24 cellular contexts compared by ENCODE assay signal in genomic region chr10:126840736-126841135, GRCh38.
"Had no signal": no experiment of that assay in that cellular context is flagged by ENCODE, and none has a peak within 500 bp of the region (broad histone marks: within the 10 kb centered on the region; RNA-seq: fewer than 3 reads in every experiment).

No MANE protein-coding gene starts in this region.

- H3K36me3 ChIP-seq: breast epithelium, MG63 had no signal

- H3K4me3 ChIP-seq: breast epithelium, MG63, SK-N-MC had no signal

- H3K9me3 Mint-ChIP-seq: activated naive CD8-positive, alpha-beta T cell treated with anti-CD3 and anti-CD28 coated beads, Interleukin-2, amount 10 ng/mL, durations not matched to agents 7 days and 5 days had no signal

- H3K27me3 Mint-ChIP-seq: activated CD4-positive, alpha-beta memory T cell treated with anti-CD3 and anti-CD28 coated beads, Interleukin-2, amount 10 ng/mL, durations not matched to agents 7 days and 5 days; activated CD4-positive, alpha-beta T cell treated with anti-CD3 and anti-CD28 coated beads for 36 hours; activated naive CD8-positive, alpha-beta T cell treated with anti-CD3 and anti-CD28 coated beads, Interleukin-2, amount 10 ng/mL, durations not matched to agents 7 days and 5 days had no signal

- H3K27ac Mint-ChIP-seq: activated CD4-positive, alpha-beta memory T cell treated with anti-CD3 and anti-CD28 coated beads, Interleukin-2, amount 10 ng/mL, durations not matched to agents 7 days and 5 days; activated CD4-positive, alpha-beta T cell treated with anti-CD3 and anti-CD28 coated beads for 36 hours; activated naive CD8-positive, alpha-beta T cell treated with anti-CD3 and anti-CD28 coated beads, Interleukin-2, amount 10 ng/mL, durations not matched to agents 7 days and 5 days; T-cell had no signal

- H3K27ac ChIP-seq: breast epithelium, SK-N-MC had no signal

- FAIRE-seq: TTC549 had no signal

- H3K4me1 Mint-ChIP-seq: activated CD4-positive, alpha-beta memory T cell treated with anti-CD3 and anti-CD28 coated beads, Interleukin-2, amount 10 ng/mL, durations not matched to agents 7 days and 5 days; activated CD4-positive, alpha-beta T cell treated with anti-CD3 and anti-CD28 coated beads for 36 hours; activated naive CD8-positive, alpha-beta T cell treated with anti-CD3 and anti-CD28 coated beads, Interleukin-2, amount 10 ng/mL, durations not matched to agents 7 days and 5 days; T-cell had no signal

- H3K27me3 ChIP-seq: breast epithelium had no signal

- ATAC-seq: activated CD4-positive, alpha-beta T cell treated with anti-CD3 and anti-CD28 coated beads for 36 hours; Right ventricle myocardium inferior; T-cell had no signal

- DNase-seq: activated CD4-positive, alpha-beta memory T cell treated with anti-CD3 and anti-CD28 coated beads, Interleukin-2, amount 10 ng/mL, durations not matched to agents 7 days and 5 days; activated CD4-positive, alpha-beta T cell treated with anti-CD3 and anti-CD28 coated beads for 36 hours; activated CD4-positive, alpha-beta T cell treated with anti-CD3 and anti-CD28 coated beads, Interleukin-2, amount 50 U/mL, for 1 hour; activated CD8-positive, alpha-beta memory T cell treated with anti-CD3 and anti-CD28 coated beads, Interleukin-2, amount 50 U/mL, for 4 hours; activated naive CD4-positive, alpha-beta T cell treated with anti-CD3 and anti-CD28 coated beads, Interleukin-2, amount 50 U/mL, for 16 hours; activated naive CD8-positive, alpha-beta T cell treated with anti-CD3 and anti-CD28 coated beads, Interleukin-2, amount 10 ng/mL, durations not matched to agents 7 days and 5 days; activated T-cell treated with anti-CD3 and anti-CD28 coated beads, Interleukin-2, amount 50 U/mL, for 1 hour; aorta; caudate nucleus; MG63; MV-4-11; NCI-H1092 treated with DMSO at 0.1 percent for 48 hours; NCI-H2029; NCI-H2107; NCI-H2171 treated with DMSO at 0.1 percent for 48 hours; NCI-H226; NCI-H82; T-cell; T-helper 2 cell; T1000 had no signal

- H3K4me3 Mint-ChIP-seq: activated CD4-positive, alpha-beta memory T cell treated with anti-CD3 and anti-CD28 coated beads, Interleukin-2, amount 10 ng/mL, durations not matched to agents 7 days and 5 days; activated CD4-positive, alpha-beta T cell treated with anti-CD3 and anti-CD28 coated beads for 36 hours; activated naive CD8-positive, alpha-beta T cell treated with anti-CD3 and anti-CD28 coated beads, Interleukin-2, amount 10 ng/mL, durations not matched to agents 7 days and 5 days; T-cell had no signal

- H3K9me3 ChIP-seq: breast epithelium, MG63 had no signal

- H3K36me3 Mint-ChIP-seq: activated naive CD8-positive, alpha-beta T cell treated with anti-CD3 and anti-CD28 coated beads, Interleukin-2, amount 10 ng/mL, durations not matched to agents 7 days and 5 days; T-cell had no signal
